In genomic region chr10:52011113-52011512, GRCh38 we compare ENCODE assay signal across 1 cellular context.
TF ChIP-seq lines count a peak whose summit lies in the region.

No MANE protein-coding gene starts in this region.

TF ChIP-seq in SK-N-SH treated with all-trans-retinoic acid at 6 μM for 48 hours, 23 proteins besides CTCF, POLR2A, EP300 and RAD21 (continued from another document):
- TF ChIP-seq TSHZ2 (CRISPR knock-in tag; IDR thresholded peaks at IDR 0.05) (no peak), BACH2 (CRISPR knock-in tag; IDR thresholded peaks at IDR 0.05; ENCODE audit: borderline replicate concordance) (no peak), ZNF70 (CRISPR knock-in tag; IDR thresholded peaks at IDR 0.05) (no peak), OSR1 (CRISPR knock-in tag; IDR thresholded peaks at IDR 0.05) (no peak), ISL1 (CRISPR knock-in tag; IDR thresholded peaks at IDR 0.05) (no peak), CSDC2 (CRISPR knock-in tag; IDR thresholded peaks at IDR 0.05) (no peak), POU6F1 (CRISPR knock-in tag; IDR thresholded peaks at IDR 0.05; ENCODE audit: borderline replicate concordance, low read depth) (no peak), ZNF565 (CRISPR knock-in tag; conservative IDR thresholded peaks at IDR 0.05; ENCODE audit: low read depth) (no peak)
